Comparison of ENCODE assay signal across 8 cellular contexts in genomic region chr11:7436657-7437056, GRCh38. TPM values are rescaled to one million over a fixed set of nuclear protein-coding genes. Genes with fewer than 3 reads are reported as not detected.
A peak's percentile ranks its signal among the peaks of the same experiment; 100 is the strongest.
DNase-seq lines count a peak whose midpoint lies in the region; ATAC-seq lines count a peak whose summit lies in the region.

No MANE protein-coding gene starts in this region.

- no peak overlapping the region for H3K9ac ChIP-seq in GM23248

- ATAC-seq in GM19372 (IDR thresholded peaks at IDR 0.05; ENCODE audit: low read depth, unreplicated experiment) (peak; percentile 86), HG03571 (IDR thresholded peaks at IDR 0.05; ENCODE audit: unreplicated experiment) (peak; percentile 83)
- peak; percentile 63 for ATAC-seq in activated naive CD8-positive, alpha-beta T cell treated with anti-CD3 and anti-CD28 coated beads, Interleukin-2, amount 50 U/mL, for 24 hours

- no peak overlapping the region for H2AFZ ChIP-seq in GM23248

- DNase-seq in CMK (ENCODE audit: low read depth) (peak; percentile 8), NCI-H446 treated with DMSO at 0.1 percent for 48 hours (lab: John Stamatoyannopoulos, UW) (no peak), ACHN (no peak), mesenteric fat pad (ENCODE audit: low spot score) (no peak), GM23248 (no peak)
- DNase-seq in activated naive CD8-positive, alpha-beta T cell treated with anti-CD3 and anti-CD28 coated beads, Interleukin-2, amount 50 U/mL, for 24 hours = peak; percentile 8

- no peaks in the 10 kb centered on the region for H3K27me3 ChIP-seq in GM23248 (replicated peaks; ENCODE audit: insufficient read depth)

- no peaks in the 10 kb centered on the region for H3K9me3 Mint-ChIP-seq in activated naive CD8-positive, alpha-beta T cell treated with anti-CD3 and anti-CD28 coated beads, Interleukin-2, amount 50 U/mL, for 24 hours

- no peaks in the 10 kb centered on the region for H3K9me2 ChIP-seq in GM23248 (ENCODE audit: insufficient read depth)

- peaks cover 13% of the 10 kb centered on the region for H3K4me1 Mint-ChIP-seq in activated naive CD8-positive, alpha-beta T cell treated with anti-CD3 and anti-CD28 coated beads, Interleukin-2, amount 50 U/mL, for 24 hours

- in situ Hi-C loops in ACHN (cut with HindIII; ENCODE audit: low pct_ligation_motif_present, low pct_unique_long_range_greater_than_20kb, low sequenced_read_pairs) (no loop called here), GM23248 (cut with MboI) (no loop called here)

- no peaks in the 10 kb centered on the region for H4K20me1 ChIP-seq in GM23248 (ENCODE audit: insufficient read depth)

- H3K36me3 Mint-ChIP-seq in activated naive CD8-positive, alpha-beta T cell treated with anti-CD3 and anti-CD28 coated beads, Interleukin-2, amount 50 U/mL, for 24 hours (ENCODE audit: low read depth) = no peaks in the 10 kb centered on the region

- no peak overlapping the region for H3K4me3 ChIP-seq in GM23248

- no peaks in the 10 kb centered on the region for H3K36me3 ChIP-seq in GM23248 (ENCODE audit: low read depth)

- H3K27ac Mint-ChIP-seq in activated naive CD8-positive, alpha-beta T cell treated with anti-CD3 and anti-CD28 coated beads, Interleukin-2, amount 50 U/mL, for 24 hours = peak overlapping the region; percentile 81

- 40 to 51% methylated on average over 5 of the region's 5 CpGs for WGBS in GM23248 (ENCODE audit: low coverage in 1 of 2, low lambda C conversion rate in 2 of 2, missing lambda C conversion rate in 2 of 2), 2 experiments

- H3K27ac ChIP-seq in GM23248 = no peak overlapping the region

- peak overlapping the region; percentile 15 for H3K4me3 Mint-ChIP-seq in activated naive CD8-positive, alpha-beta T cell treated with anti-CD3 and anti-CD28 coated beads, Interleukin-2, amount 50 U/mL, for 24 hours

- 0 out of 2 replicates have a peak, but pooled peaks cover 5% of the 10 kb centered on the region for H3F3A ChIP-seq in GM23248 (ENCODE audit: insufficient read depth)

- H3K4me1 ChIP-seq in GM23248 (ENCODE audit: insufficient read depth) = peaks cover 17% of the 10 kb centered on the region; the same call in 1 of the 2 replicates

- no peaks in the 10 kb centered on the region for H3K9me3 ChIP-seq in GM23248 (ENCODE audit: low read depth)

- H3K27me3 Mint-ChIP-seq in activated naive CD8-positive, alpha-beta T cell treated with anti-CD3 and anti-CD28 coated beads, Interleukin-2, amount 50 U/mL, for 24 hours = no peaks in the 10 kb centered on the region

- H3K4me2 ChIP-seq in GM23248 (ENCODE audit: unreplicated experiment) = no peak overlapping the region

- H3K79me2 ChIP-seq in GM23248 (ENCODE audit: insufficient read depth) = no peaks in the 10 kb centered on the region

RNA-seq across cellular contexts. Expression of gene OLFML1, which starts 48.6 kb away (rescaled TPM):
- total RNA-seq in mesenteric fat pad = 6.7 TPM
- total RNA-seq in GM23248 (2014; rRNA removed; shearing (Covaris generic)) = 0.32 TPM in 1 of 2 replicates, not detected in the other
- 0.46 and 0.53 TPM in 2 replicates for polyA plus RNA-seq in GM23248 (2016; fragmentation: Nextera tagmentation; extraction: Ambion mirVana)

Comparison
In these comparisons a context has a peak if more than half of its experiments do, and no peak if none do; other contexts are left out.
1. DNase-seq: peak in CMK (single experiment) and activated naive CD8-positive, alpha-beta T cell treated with anti-CD3 and anti-CD28 coated beads, Interleukin-2, amount 50 U/mL, for 24 hours (single experiment); none in NCI-H446 treated with DMSO at 0.1 percent for 48 hours (single experiment), ACHN (single experiment), mesenteric fat pad (single experiment) and GM23248 (single experiment).
2. Peak in every context shown above with its lines, with median percentiles within 50 percentile points of each other: ATAC-seq.